ENCODE assay signal across 8 cellular contexts in genomic region chr15:94164202-94164807, GRCh38.
DNase-seq lines count a peak whose midpoint lies in the region; ATAC-seq and TF ChIP-seq lines count a peak whose summit lies in the region.

No MANE protein-coding gene starts in this region.

- peak; percentile 68 to 75 for TF ChIP-seq CTCF in fibroblast of lung (conservative IDR thresholded peaks at IDR 0.05 in 1 of 2, IDR thresholded peaks at IDR 0.05 in 1 of 2; ENCODE audit: low read depth in 1 of 2, low read length in 2 of 2)
- peak; percentile 40 for TF ChIP-seq CTCF in osteoblast (IDR thresholded peaks at IDR 0.05; ENCODE audit: extremely low read depth, low read depth, low read length)
- peak; percentile 91 for TF ChIP-seq CTCF in upper lobe of right lung (IDR thresholded peaks at IDR 0.05)

- H3K4me3 ChIP-seq in NT2/D1 (ENCODE audit: insufficient read length, low read depth) (no peak overlapping the region), fibroblast of lung (replicated peaks in 1 of 4; ENCODE audit: control extremely low read depth in 1 of 4, insufficient read depth in 1 of 4, low read depth in 3 of 4, low read length in 4 of 4) (no peak overlapping the region), osteoblast (ENCODE audit: insufficient read depth, low read length) (no peak overlapping the region), upper lobe of right lung (no peak overlapping the region)

- no peaks in the 10 kb centered on the region for H3K9me3 ChIP-seq in NT2/D1 (ENCODE audit: insufficient read depth, low read length)
- no peaks in the 10 kb centered on the region for H3K9me3 ChIP-seq in fibroblast of lung (ENCODE audit: control insufficient read depth, insufficient read depth, low read depth, low read length)
- H3K9me3 ChIP-seq in osteoblast (ENCODE audit: low read depth, low read length) = no peaks in the 10 kb centered on the region
- H3K9me3 ChIP-seq in upper lobe of right lung = no peaks in the 10 kb centered on the region

- H4K20me1 ChIP-seq in fibroblast of lung (ENCODE audit: control insufficient read depth, extremely low read depth, insufficient read depth, low read length) (no peaks in the 10 kb centered on the region), osteoblast (ENCODE audit: insufficient read depth, low read length) (no peaks in the 10 kb centered on the region)

- H3K79me2 ChIP-seq in fibroblast of lung (ENCODE audit: control insufficient read depth, insufficient read depth, low read length) (no peaks in the 10 kb centered on the region), osteoblast (ENCODE audit: insufficient read depth, low read length) (no peaks in the 10 kb centered on the region)

- H3K9ac ChIP-seq in NT2/D1 (ENCODE audit: insufficient read length, low read depth) = no peak overlapping the region
- H3K9ac ChIP-seq in fibroblast of lung (ENCODE audit: insufficient read depth, low read length) = no peak overlapping the region

- H3K27ac ChIP-seq in fibroblast of lung (ENCODE audit: insufficient read depth, low read length) (no peak overlapping the region), osteoblast (ENCODE audit: low read depth, low read length) (no peak overlapping the region), upper lobe of right lung (no peak overlapping the region)

- DNase-seq in GM04504 (ENCODE audit: low read depth) = peak; percentile 9
- DNase-seq in NT2/D1 (ENCODE audit: low read depth, low spot score) = peak; percentile 65
- DNase-seq in activated T-cell treated with anti-CD3 and anti-CD28 coated beads for 24 hours (ENCODE audit: low read depth) = peak; percentile 19
- DNase-seq in fibroblast of lung (ENCODE audit: low read depth in 2 of 2) = peak; percentile 2 to 52
- no peak for DNase-seq in osteoblast (ENCODE audit: insufficient read length, low spot score, missing footprints)
- DNase-seq in upper lobe of right lung = no peak
- DNase-seq in cerebellar nuclear complex (lab: John Stamatoyannopoulos, UW) = no peak

- intact Hi-C loops in upper lobe of right lung (cut with DNase I) = loop anchor here (10.0 kb wide), 1 partner anchor 160 kb away; no protein-coding TSS in a partner anchor

- no peaks in the 10 kb centered on the region for H3K4me1 ChIP-seq in NT2/D1 (ENCODE audit: insufficient read depth, insufficient read length)
- no peaks in the 10 kb centered on the region for H3K4me1 ChIP-seq in fibroblast of lung (ENCODE audit: control insufficient read depth, extremely low read depth, insufficient read depth, low read length)
- no peaks in the 10 kb centered on the region for H3K4me1 ChIP-seq in osteoblast (ENCODE audit: insufficient read depth, low read length)
- no peaks in the 10 kb centered on the region for H3K4me1 ChIP-seq in upper lobe of right lung

- H3K36me3 ChIP-seq in NT2/D1 (ENCODE audit: insufficient read depth, insufficient read length, low read length) (no peaks in the 10 kb centered on the region), fibroblast of lung (ENCODE audit: control insufficient read depth, insufficient read depth, low read length) (no peaks in the 10 kb centered on the region), osteoblast (ENCODE audit: insufficient read depth, low read length) (no peaks in the 10 kb centered on the region), upper lobe of right lung (no peaks in the 10 kb centered on the region)

- H3K4me2 ChIP-seq in fibroblast of lung (ENCODE audit: extremely low read depth, insufficient read depth, low read length) (no peak overlapping the region), osteoblast (ENCODE audit: insufficient read depth, low read length) (no peak overlapping the region)

- H3K27me3 ChIP-seq in NT2/D1 (ENCODE audit: insufficient read depth, insufficient read length) (no peaks in the 10 kb centered on the region), fibroblast of lung (ENCODE audit: control insufficient read depth, insufficient read depth, low read length) (no peaks in the 10 kb centered on the region), osteoblast (ENCODE audit: insufficient read depth, low read length) (no peaks in the 10 kb centered on the region), upper lobe of right lung (peaks cover 3% of the 10 kb centered on the region)

- ATAC-seq in HG03439 (IDR thresholded peaks at IDR 0.05; ENCODE audit: unreplicated experiment) (peak; percentile 61), upper lobe of right lung (peak; percentile 93)

- H2AFZ ChIP-seq in fibroblast of lung (ENCODE audit: low read length) (no peak overlapping the region), osteoblast (ENCODE audit: low read length) (no peak overlapping the region)

Comparison
In these comparisons a context has a peak if more than half of its experiments do, and no peak if none do; other contexts are left out.
1. DNase-seq: peak in GM04504 (single experiment), NT2/D1 (single experiment), activated T-cell treated with anti-CD3 and anti-CD28 coated beads for 24 hours (single experiment) and fibroblast of lung (2 of 2); none in osteoblast (single experiment), upper lobe of right lung (single experiment) and cerebellar nuclear complex (0 of 2).
2. CTCF ChIP-seq: peak in every context shown above with its lines; median percentile 91 in upper lobe of right lung; 72 in fibroblast of lung; 40 in osteoblast.